Comparison of ENCODE assay signal across 21 cellular contexts in the genomic region with DNA sequence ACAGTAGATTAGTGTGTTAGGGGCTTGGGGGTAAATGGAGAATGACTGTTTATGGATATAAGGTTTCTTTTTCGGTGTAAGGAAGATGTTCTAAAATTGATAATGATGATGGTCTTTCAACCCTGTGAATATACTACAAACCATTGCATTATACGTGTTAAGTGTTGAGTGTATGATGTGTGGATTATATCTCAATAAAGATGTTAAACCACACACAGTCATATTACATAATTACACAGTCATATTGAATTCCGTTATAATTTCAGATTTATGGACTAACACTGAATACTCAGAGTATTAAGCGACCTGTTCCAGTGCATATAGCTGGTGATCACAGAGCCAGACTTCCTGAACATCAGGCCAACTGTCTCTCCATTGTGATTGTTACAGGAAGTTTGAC.
DNase-seq lines count a peak whose midpoint lies in the region; ATAC-seq, FAIRE-seq and TF ChIP-seq lines count a peak whose summit lies in the region.
"Had no signal": no experiment of that assay in that cellular context is flagged by ENCODE, and none has a peak within 500 bp of the region (broad histone marks: within the 10 kb centered on the region; RNA-seq: fewer than 3 reads in every experiment).

No MANE protein-coding gene starts in this region.

- H3K27me3 Mint-ChIP-seq in activated T-cell treated with anti-CD3 and anti-CD28 coated beads, Interleukin-2, amount 50 U/mL, for 72 hours (ENCODE audit: low read depth) = no peaks in the 10 kb centered on the region
- peaks cover 0 to 10% (median 2%) of the 10 kb centered on the region in 3 donors for H3K27me3 Mint-ChIP-seq in immature natural killer cell (ENCODE audit: low read depth in 3 of 3)
- H3K27me3 Mint-ChIP-seq: B cell, IgD-negative memory B cell had no signal

- peaks cover 0 to 9% (median 0%) of the 10 kb centered on the region in 4 donors for H3K4me1 ChIP-seq in tibial nerve
- H3K4me1 ChIP-seq: Caco-2 had no signal

- TF ChIP-seq CTCF in tibial nerve (IDR thresholded peaks at IDR 0.05) = no peak

- H3K36me3 ChIP-seq in tibial nerve = no peaks in the 10 kb centered on the region

- no peak overlapping the region for H3K27ac ChIP-seq in tibial nerve

- H3K9me3 Mint-ChIP-seq in activated T-cell treated with anti-CD3 and anti-CD28 coated beads, Interleukin-2, amount 50 U/mL, for 72 hours = no peaks in the 10 kb centered on the region
- H3K9me3 Mint-ChIP-seq in immature natural killer cell = no peaks in the 10 kb centered on the region
- no peaks in the 10 kb centered on the region for H3K9me3 Mint-ChIP-seq in stimulated activated effector memory CD8-positive, alpha-beta T cell treated with anti-CD3 and anti-CD28 coated beads, Interleukin-12 subunit alpha, Interleukin-12 subunit beta, amount 100 ng/mL, for 72 hours
- H3K9me3 Mint-ChIP-seq: CD14-positive monocyte had no signal

- DNase-seq in activated T-cell treated with anti-CD3 and anti-CD28 coated beads, Interleukin-2, amount 50 U/mL, for 72 hours = no peak
- DNase-seq in activated T-cell treated with anti-CD3 and anti-CD28 coated beads for 4 hours = no peak
- no peak for DNase-seq in GM12892 (ENCODE audit: insufficient read length)
- DNase-seq in immature natural killer cell = no peak
- DNase-seq in stimulated activated effector memory CD8-positive, alpha-beta T cell treated with anti-CD3 and anti-CD28 coated beads, Interleukin-12 subunit alpha, Interleukin-12 subunit beta, amount 100 ng/mL, for 72 hours (ENCODE audit: low spot score in 2 of 2) = no peak
- no peak for DNase-seq in tibial nerve (ENCODE audit: low spot score in 2 of 2)
- no peak for DNase-seq in NCI-H524 (lab: John Stamatoyannopoulos, UW)
- DNase-seq: Caco-2, DND-41, GOT3, HCEC 1CT, MV-4-11, NCI-H187, NCI-H446, NCI-H526 treated with DMSO at 0.1 percent for 48 hours, Right ventricle myocardium superior had no signal

- H3K36me3 Mint-ChIP-seq in activated T-cell treated with anti-CD3 and anti-CD28 coated beads, Interleukin-2, amount 50 U/mL, for 72 hours (ENCODE audit: insufficient read depth in 2 of 2) = peaks cover 0 to 7% of the 10 kb centered on the region in 2 donors
- H3K36me3 Mint-ChIP-seq in immature natural killer cell = peaks cover 0 to 14% (median 7%) of the 10 kb centered on the region in 3 donors
- peaks cover 32% of the 10 kb centered on the region for H3K36me3 Mint-ChIP-seq in stimulated activated effector memory CD8-positive, alpha-beta T cell treated with anti-CD3 and anti-CD28 coated beads, Interleukin-12 subunit alpha, Interleukin-12 subunit beta, amount 100 ng/mL, for 72 hours

- H3K27ac Mint-ChIP-seq in activated T-cell treated with anti-CD3 and anti-CD28 coated beads, Interleukin-2, amount 50 U/mL, for 72 hours = peak overlapping the region; percentile 71
- peak overlapping the region; percentile 73 to 91 (median 86) for H3K27ac Mint-ChIP-seq in immature natural killer cell
- H3K27ac Mint-ChIP-seq in stimulated activated effector memory CD8-positive, alpha-beta T cell treated with anti-CD3 and anti-CD28 coated beads, Interleukin-12 subunit alpha, Interleukin-12 subunit beta, amount 100 ng/mL, for 72 hours = peak overlapping the region; percentile 87
- H3K27ac Mint-ChIP-seq: B cell, IgD-negative memory B cell had no signal

- ATAC-seq in activated T-cell treated with anti-CD3 and anti-CD28 coated beads, Interleukin-2, amount 50 U/mL, for 72 hours (replicated peaks in 1 of 2) = no peak
- peak; percentile 14 for ATAC-seq in stimulated activated effector memory CD8-positive, alpha-beta T cell treated with anti-CD3 and anti-CD28 coated beads, Interleukin-12 subunit alpha, Interleukin-12 subunit beta, amount 100 ng/mL, for 72 hours
- ATAC-seq: GM12878 had no signal

- 89% methylated on average over 4 of the region's 4 CpGs for WGBS in tibial nerve, 2 donors

- no peak for TF ChIP-seq POLR2A in GM12892 (IDR thresholded peaks at IDR 0.05; ENCODE audit: low read depth, low read length)
- no peak for TF ChIP-seq POLR2A in tibial nerve (IDR thresholded peaks at IDR 0.05)

- H3K4me1 Mint-ChIP-seq in activated T-cell treated with anti-CD3 and anti-CD28 coated beads, Interleukin-2, amount 50 U/mL, for 72 hours (ENCODE audit: low read depth) = peaks cover 20% of the 10 kb centered on the region
- peaks cover 72 to 87% of the 10 kb centered on the region in 2 donors for H3K4me1 Mint-ChIP-seq in immature natural killer cell
- peaks cover 49% of the 10 kb centered on the region for H3K4me1 Mint-ChIP-seq in stimulated activated effector memory CD8-positive, alpha-beta T cell treated with anti-CD3 and anti-CD28 coated beads, Interleukin-12 subunit alpha, Interleukin-12 subunit beta, amount 100 ng/mL, for 72 hours

- FAIRE-seq in GM12892 (lab: Jason Lieb, UNC) = peak; percentile 50
- FAIRE-seq: A204.1, GM12878 had no signal

- H3K4me3 Mint-ChIP-seq in activated T-cell treated with anti-CD3 and anti-CD28 coated beads, Interleukin-2, amount 50 U/mL, for 72 hours = no peak overlapping the region
- H3K4me3 Mint-ChIP-seq in immature natural killer cell = peak overlapping the region in 3 of 5 donors; percentile 2 to 42 (median 30)
- no peak overlapping the region for H3K4me3 Mint-ChIP-seq in stimulated activated effector memory CD8-positive, alpha-beta T cell treated with anti-CD3 and anti-CD28 coated beads, Interleukin-12 subunit alpha, Interleukin-12 subunit beta, amount 100 ng/mL, for 72 hours
- H3K4me3 Mint-ChIP-seq: B cell, CD14-positive monocyte, IgD-negative memory B cell had no signal

- H3K9me3 ChIP-seq in tibial nerve = no peaks in the 10 kb centered on the region
- H3K9me3 ChIP-seq: Caco-2 had no signal

- H3K4me3 ChIP-seq in tibial nerve = no peak overlapping the region
- H3K4me3 ChIP-seq: GM12878 had no signal

- no peak for TF ChIP-seq EP300 in tibial nerve (IDR thresholded peaks at IDR 0.05)

- H3K27me3 ChIP-seq in tibial nerve = no peaks in the 10 kb centered on the region

Comparison
In these comparisons a context has a peak if more than half of its experiments do, and no peak if none do; other contexts are left out.
1. H3K4me3 Mint-ChIP-seq: peak in immature natural killer cell (3 of 5); none in activated T-cell treated with anti-CD3 and anti-CD28 coated beads, Interleukin-2, amount 50 U/mL, for 72 hours (0 of 2) and stimulated activated effector memory CD8-positive, alpha-beta T cell treated with anti-CD3 and anti-CD28 coated beads, Interleukin-12 subunit alpha, Interleukin-12 subunit beta, amount 100 ng/mL, for 72 hours (single experiment).
2. Peak in every context shown above with its lines, with median percentiles within 50 percentile points of each other: H3K27ac Mint-ChIP-seq.